8 cellular contexts compared by ENCODE assay signal in the genomic region with DNA sequence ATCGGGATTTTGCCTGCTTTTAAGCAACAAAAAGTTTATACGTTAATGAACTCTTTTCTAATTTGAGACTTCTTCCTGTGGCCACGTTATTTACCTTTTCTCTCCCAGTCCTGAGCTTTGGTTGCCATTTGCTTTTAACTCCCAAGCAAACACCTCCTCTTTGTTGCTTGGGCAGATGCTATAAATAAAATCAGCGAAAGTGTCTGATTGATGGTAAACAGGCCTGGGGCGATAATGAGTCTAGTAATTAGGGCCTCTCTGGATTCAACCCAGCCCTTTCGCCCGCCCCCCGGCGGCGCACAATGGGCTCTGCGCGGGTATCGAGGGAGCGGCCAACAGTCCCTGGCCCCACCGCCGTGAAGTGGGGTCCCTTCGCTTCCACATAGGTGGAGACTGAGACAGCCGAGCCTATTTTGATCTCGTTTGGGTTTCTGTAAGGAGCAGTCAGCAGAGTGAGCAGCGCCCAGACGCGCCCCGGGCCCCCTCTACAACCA. TPM values are rescaled to one million over a fixed set of nuclear protein-coding genes. Genes with fewer than 3 reads are reported as not detected.
A peak's percentile ranks its signal among the peaks of the same experiment; 100 is the strongest.
DNase-seq lines count a peak whose midpoint lies in the region; ATAC-seq, FAIRE-seq and TF ChIP-seq lines count a peak whose summit lies in the region.

No MANE protein-coding gene starts in this region.

- no peak overlapping the region for H3K4ac ChIP-seq in mesenchymal stem cell (ENCODE audit: low read depth in 1 of 2, low read length in 2 of 2)

- no peak overlapping the region for H3K27ac ChIP-seq in mesenchymal stem cell (ENCODE audit: low read length, poor library complexity, severe bottlenecking)

- H2BK15ac ChIP-seq in mesenchymal stem cell (ENCODE audit: low read depth, poor library complexity, severe bottlenecking), result no peak overlapping the region

- no peak overlapping the region for H2BK120ac ChIP-seq in mesenchymal stem cell (ENCODE audit: low read depth, low read length)

- peak overlapping the region; percentile 78 for H3K4me3 Mint-ChIP-seq in central memory CD8-positive, alpha-beta T cell

- no peaks in the 10 kb centered on the region for H3K79me1 ChIP-seq in mesenchymal stem cell (replicated peaks; ENCODE audit: low read length, poor library complexity, severe bottlenecking)

- no peak overlapping the region for H3K18ac ChIP-seq in mesenchymal stem cell (ENCODE audit: low read depth in 1 of 2, low read length in 2 of 2)

- no peak overlapping the region for H4K8ac ChIP-seq in mesenchymal stem cell (ENCODE audit: low read length)

- H3K36me3 ChIP-seq in mesenchymal stem cell (ENCODE audit: control insufficient read depth in 1 of 2, insufficient read depth in 2 of 2, low read depth in 1 of 2, low read length in 2 of 2), result peaks cover 0 to 3% of the 10 kb centered on the region in 2 experiments

- no peaks in the 10 kb centered on the region for H3K36me3 Mint-ChIP-seq in central memory CD8-positive, alpha-beta T cell (ENCODE audit: insufficient read depth)

- H2AFZ ChIP-seq in mesenchymal stem cell (ENCODE audit: low read depth, low read length), result peak overlapping the region; percentile 99

- no peaks in the 10 kb centered on the region for H3K9me3 Mint-ChIP-seq in central memory CD8-positive, alpha-beta T cell

- H3K27ac Mint-ChIP-seq in central memory CD8-positive, alpha-beta T cell (ENCODE audit: low read depth), result no peak overlapping the region

- no peak overlapping the region for H2AK5ac ChIP-seq in mesenchymal stem cell (ENCODE audit: low read length, severe bottlenecking)

- peak overlapping the region; percentile 88 for H3K4me2 ChIP-seq in mesenchymal stem cell (ENCODE audit: low read length, poor library complexity, severe bottlenecking)

- H3K4me3 ChIP-seq in mesenchymal stem cell (ENCODE audit: insufficient read depth in 1 of 2, low read depth in 1 of 2, low read length in 2 of 2), result peak overlapping the region; percentile 90 to 91

- ATAC-seq in HG02840 (IDR thresholded peaks at IDR 0.05; ENCODE audit: low FRiP score, unreplicated experiment), result peak; percentile 14
- ATAC-seq in central memory CD8-positive, alpha-beta T cell (replicated peaks; ENCODE audit: extremely low read depth, poor library complexity, severe bottlenecking), result no peak

- DNase-seq in NCI-H2107 treated with DMSO at 0.1 percent for 48 hours (lab: John Stamatoyannopoulos, UW; ENCODE audit: unreplicated experiment), result peak; percentile 12
- no peak for DNase-seq in NCI-H2107 (lab: John Stamatoyannopoulos, UW)
- DNase-seq in NCI-H345 (lab: John Stamatoyannopoulos, UW), result peak; percentile 60
- no peak for DNase-seq in central memory CD8-positive, alpha-beta T cell (ENCODE audit: low spot score in 2 of 2)
- DNase-seq in mesenchymal stem cell, result no peak
- no peak for DNase-seq in effector CD4-positive, alpha-beta T cell
- DNase-seq in H54 (ENCODE audit: insufficient read length, low spot score), result no peak

- 5% methylated on average over 23 of the region's 23 CpGs for WGBS in mesenchymal stem cell

- H3K14ac ChIP-seq in mesenchymal stem cell (ENCODE audit: low read length in 2 of 2), result no peak overlapping the region

- H3K27me3 ChIP-seq in mesenchymal stem cell (ENCODE audit: control insufficient read depth in 1 of 2, insufficient read depth in 1 of 2, low read length in 2 of 2), result no peaks in the 10 kb centered on the region

- peaks cover 82% of the 10 kb centered on the region for H3K27me3 Mint-ChIP-seq in central memory CD8-positive, alpha-beta T cell

- peaks cover 6% of the 10 kb centered on the region for H3K4me1 ChIP-seq in mesenchymal stem cell (ENCODE audit: control insufficient read depth, insufficient read depth, low read depth, low read length)

- no peak for TF ChIP-seq POLR2A in H54 (IDR thresholded peaks at IDR 0.05; ENCODE audit: low read depth, low read length)

- H2BK12ac ChIP-seq in mesenchymal stem cell (ENCODE audit: low read length in 2 of 2), result no peak overlapping the region

- H3K23ac ChIP-seq in mesenchymal stem cell (ENCODE audit: low read length in 2 of 2), result no peak overlapping the region

- no peaks in the 10 kb centered on the region for H3K9me3 ChIP-seq in mesenchymal stem cell (ENCODE audit: control insufficient read depth, low read length)

- H3K9ac ChIP-seq in mesenchymal stem cell (ENCODE audit: low read length), result peak overlapping the region; percentile 84

- no peak for FAIRE-seq in H54 (lab: Jason Lieb, UNC)

- peaks cover 6% of the 10 kb centered on the region for H3K4me1 Mint-ChIP-seq in central memory CD8-positive, alpha-beta T cell

- no peak overlapping the region for H2BK5ac ChIP-seq in mesenchymal stem cell (ENCODE audit: low read depth, low read length, poor library complexity, severe bottlenecking)

- no peak overlapping the region for H4K91ac ChIP-seq in mesenchymal stem cell (ENCODE audit: low read length)

RNA-seq across cellular contexts. Expression of a gene that starts 0.8 kb away (rescaled TPM):
- 2.6 TPM for polyA plus RNA-seq in mesenchymal stem cell (2013, experiment 1 of 2)
- 2.6 TPM for polyA plus RNA-seq in mesenchymal stem cell (2013, experiment 2 of 2)

RNA-seq across cellular contexts. Expression of a gene that starts 53.2 kb away (rescaled TPM):
- polyA plus RNA-seq in mesenchymal stem cell (2013, experiment 1 of 2), result 32.6 TPM
- polyA plus RNA-seq in mesenchymal stem cell (2013, experiment 2 of 2), result 33.8 TPM

Comparison
In these comparisons a context has a peak if more than half of its experiments do, and no peak if none do; other contexts are left out.
1. DNase-seq: peak in NCI-H2107 treated with DMSO at 0.1 percent for 48 hours (single experiment) and NCI-H345 (single experiment); none in NCI-H2107 (single experiment), central memory CD8-positive, alpha-beta T cell (0 of 2), mesenchymal stem cell (single experiment), effector CD4-positive, alpha-beta T cell (single experiment) and H54 (single experiment).